In genomic region chr1:245201827-245202226, GRCh38 we compare ENCODE assay signal across 21 cellular contexts. TPM values are rescaled to one million over a fixed set of nuclear protein-coding genes. Genes with fewer than 3 reads are reported as not detected.
"Had no signal": no experiment of that assay in that cellular context is flagged by ENCODE, and none has a peak within 500 bp of the region (broad histone marks: within the 10 kb centered on the region; RNA-seq: fewer than 3 reads in every experiment).

No MANE protein-coding gene starts in this region.

- H3K9me3 ChIP-seq: neutrophil had no signal

- ATAC-seq: activated T-cell treated with anti-CD3 and anti-CD28 coated beads, Interleukin-2, amount 50 U/mL, for 72 hours; body of pancreas; left colon; lower lobe of right lung; stimulated activated memory B cell treated with anti-CD40 and anti-IgM and Interleukin-4, amounts not matched to agents 10 μg/mL and 1 μg/mL and 100 μg/mL, for 72 hours had no signal

- H3K27ac ChIP-seq: body of pancreas, coronary artery, heart left ventricle, lower lobe of right lung, neutrophil, parathyroid adenoma, sigmoid colon, tibial artery, vagina had no signal

- H3K36me3 ChIP-seq: heart left ventricle, lower lobe of right lung, neutrophil, sigmoid colon, tibial artery, vagina had no signal

- H3K27me3 ChIP-seq: body of pancreas, sigmoid colon, tibial artery, vagina had no signal

- H3K9ac ChIP-seq: parathyroid adenoma had no signal

- H3K4me1 ChIP-seq: body of pancreas, lower lobe of right lung, parathyroid adenoma, tibial artery, vagina had no signal

- H3K4me3 ChIP-seq: body of pancreas, coronary artery, heart left ventricle, lower lobe of right lung, sigmoid colon, tibial artery, vagina had no signal

- DNase-seq: activated CD4-positive, alpha-beta T cell treated with anti-CD3 and anti-CD28 coated beads, Interleukin-2, amount 10 ng/mL, durations not matched to agents 7 days and 5 days; activated CD8-positive, alpha-beta memory T cell treated with anti-CD3 and anti-CD28 coated beads, Interleukin-2, amount 50 U/mL, for 48 hours; activated gamma-delta T cell; activated T-cell treated with anti-CD3 and anti-CD28 coated beads, Interleukin-2, amount 50 U/mL, for 72 hours; amygdala; body of pancreas; central memory CD4-positive, alpha-beta T cell; effector CD4-positive, alpha-beta T cell; heart left ventricle; left colon; lower lobe of right lung; naive B cell; sigmoid colon; stimulated activated CD4-positive, alpha-beta T cell treated with anti-CD3 and anti-CD28 coated beads, Interleukin-12 subunit alpha, Interleukin-12 subunit beta, amount 100 ng/mL, for 4 hours; tibial artery had no signal

- FAIRE-seq: frontal cortex had no signal

RNA-seq across cellular contexts. Expression of gene KIF26B, which starts 47.0 kb away (rescaled TPM):
- total RNA-seq: activated CD4-positive, alpha-beta T cell treated with anti-CD3 and anti-CD28 coated beads, Interleukin-2, amount 10 ng/mL, durations not matched to agents 7 days and 5 days had no signal
